In genomic region chr4:178664636-178665035, GRCh38 we compare ENCODE assay signal across 21 cellular contexts.
"Had no signal": no experiment of that assay in that cellular context is flagged by ENCODE, and none has a peak within 500 bp of the region (broad histone marks: within the 10 kb centered on the region; RNA-seq: fewer than 3 reads in every experiment).

No MANE protein-coding gene starts in this region.

- FAIRE-seq: urothelium cell line had no signal

- DNase-seq: stimulated activated CD4-positive, alpha-beta T cell treated with anti-CD3 and anti-CD28 coated beads, Interleukin-2, amount 100 ng/mL, for 48 hours; stimulated activated CD4-positive, alpha-beta T cell treated with anti-CD3 and anti-CD28 coated beads, Interleukin-4, amount 100 ng/mL, for 1 hour; stimulated activated CD4-positive, alpha-beta T cell treated with anti-CD3 and anti-CD28 coated beads, Interleukin-4, amount 100 ng/mL, for 24 hours; stimulated activated CD4-positive, alpha-beta T cell treated with anti-CD3 and anti-CD28 coated beads, Interleukin-4, amount 100 ng/mL, for 4 hours; stimulated activated CD8-positive, alpha-beta memory T cell treated with anti-CD3 and anti-CD28 coated beads, Interleukin-4, amount 100 ng/mL, for 48 hours; stimulated activated naive B cell treated with anti-CD40 and anti-IgM and Interleukin-4, amounts not matched to agents 10 μg/mL and 1 μg/mL and 100 μg/mL, for 72 hours; stimulated activated naive CD4-positive, alpha-beta T cell; stimulated activated naive CD4-positive, alpha-beta T cell treated with Interleukin-2 at 50 U/mL for 16 hours; stimulated activated naive CD8-positive, alpha-beta T cell treated with anti-CD3 and anti-CD28 coated beads, Interleukin-15, amount 100 ng/mL, for 72 hours; stimulated activated naive CD8-positive, alpha-beta T cell treated with anti-CD3 and anti-CD28 coated beads, Interleukin-15, Interleukin-2, amounts not matched to agents 100 U/mL and 50 U/mL, for 24 hours; stomach; substantia nigra; testis; thyroid gland; tibial artery; transverse colon; trophoblast cell; upper lobe of left lung; upper lobe of right lung; uterus had no signal
